In genomic region chr5:152532714-152533113, GRCh38 we compare ENCODE assay signal across 8 cellular contexts.
A peak's percentile ranks its signal among the peaks of the same experiment; 100 is the strongest.
DNase-seq lines count a peak whose midpoint lies in the region; ATAC-seq and TF ChIP-seq lines count a peak whose summit lies in the region.

No MANE protein-coding gene starts in this region.

- no peaks in the 10 kb centered on the region for H3K4me1 ChIP-seq in MM.1S (ENCODE audit: low read length)

- peak; percentile 69 for TF ChIP-seq CTCF in MM.1S (IDR thresholded peaks at IDR 0.05; ENCODE audit: low read length)

- H3K79me2 ChIP-seq in MM.1S (ENCODE audit: low read length) = no peaks in the 10 kb centered on the region

- 0 out of 2 replicates have a peak, but pooled peaks cover under 1% of the 10 kb centered on the region for H3F3A ChIP-seq in MM.1S (ENCODE audit: insufficient read depth, low read length)

- DNase-seq in NOMO-1 treated with DMSO at 0.1 percent for 48 hours (lab: John Stamatoyannopoulos, UW; ENCODE audit: unreplicated experiment) = peak; percentile 9
- DNase-seq in NOMO-1 treated with dmso at 0.1 percent for 144 hours (lab: John Stamatoyannopoulos, UW; ENCODE audit: unreplicated experiment) = no peak
- DNase-seq in MM.1S = peak; percentile 69
- DNase-seq in globus pallidus (ENCODE audit: low spot score) = peak; percentile 68
- DNase-seq in smooth muscle cell of the brain vasculature (ENCODE audit: low read depth, low spot score) = peak; percentile 21
- DNase-seq in KG1 (lab: John Stamatoyannopoulos, UW) = no peak

- H3K4me3 ChIP-seq in MM.1S (ENCODE audit: low read length) = no peak overlapping the region

- H3K36me3 ChIP-seq in MM.1S (replicated peaks; ENCODE audit: insufficient read depth, low read length) = no peaks in the 10 kb centered on the region

- H3K9me2 ChIP-seq in MM.1S (replicated peaks; ENCODE audit: insufficient read depth, low read length) = no peaks in the 10 kb centered on the region

- H3K4me2 ChIP-seq in MM.1S (ENCODE audit: low read depth, low read length) = no peak overlapping the region

- H3K9me3 ChIP-seq in MM.1S (replicated peaks; ENCODE audit: insufficient read depth, low read length) = no peaks in the 10 kb centered on the region

- no peak overlapping the region for H3K9ac ChIP-seq in MM.1S (ENCODE audit: low read length)

- no peak overlapping the region for H2AFZ ChIP-seq in MM.1S (ENCODE audit: low read length)

- H3K27me3 ChIP-seq in MM.1S (replicated peaks; ENCODE audit: insufficient read depth, low read length) = no peaks in the 10 kb centered on the region

- no peaks in the 10 kb centered on the region for H4K20me1 ChIP-seq in MM.1S (ENCODE audit: insufficient read depth, low read length)

- no peak overlapping the region for H3K27ac ChIP-seq in MM.1S (ENCODE audit: low read length)

- ATAC-seq in SK-N-SH treated with all-trans-retinoic acid at 6 μM for 48 hours (peak; percentile 87), HG03108 (IDR thresholded peaks at IDR 0.05; ENCODE audit: unreplicated experiment) (no peak)

TF ChIP-seq in SK-N-SH treated with all-trans-retinoic acid at 6 μM for 48 hours, 23 proteins besides CTCF, POLR2A, EP300 and RAD21:
- no peak for TF ChIP-seq ISL1 (CRISPR knock-in tag; IDR thresholded peaks at IDR 0.05)
- TF ChIP-seq ZFP3 (CRISPR knock-in tag; IDR thresholded peaks at IDR 0.05) = no peak
- no peak for TF ChIP-seq BACH2 (CRISPR knock-in tag; IDR thresholded peaks at IDR 0.05; ENCODE audit: borderline replicate concordance)

Comparison
In these comparisons a context has a peak if more than half of its experiments do, and no peak if none do; other contexts are left out.
1. DNase-seq: peak in NOMO-1 treated with DMSO at 0.1 percent for 48 hours (single experiment), MM.1S (single experiment), globus pallidus (single experiment) and smooth muscle cell of the brain vasculature (single experiment); none in NOMO-1 treated with dmso at 0.1 percent for 144 hours (single experiment) and KG1 (single experiment).